Comparison of ENCODE assay signal across 8 cellular contexts in genomic region chr3:129486057-129487035, GRCh38. TPM values are rescaled to one million over a fixed set of nuclear protein-coding genes. Genes with fewer than 3 reads are reported as not detected.
A peak's percentile ranks its signal among the peaks of the same experiment; 100 is the strongest.
DNase-seq lines count a peak whose midpoint lies in the region; ATAC-seq and TF ChIP-seq lines count a peak whose summit lies in the region.

No MANE protein-coding gene starts in this region.

- ATAC-seq in HG02840 (IDR thresholded peaks at IDR 0.05; ENCODE audit: low FRiP score, unreplicated experiment) = no peak
- no peak for ATAC-seq in GM18868 (IDR thresholded peaks at IDR 0.05; ENCODE audit: unreplicated experiment)

- H3K4me1 ChIP-seq in SJSA1 (replicated peaks) = peaks cover 37% of the 10 kb centered on the region

- H3K4me3 ChIP-seq in GM12865 (ENCODE audit: low read depth, low read length) (no peak overlapping the region), SJSA1 (no peak overlapping the region), foreskin fibroblast (ENCODE audit: low read depth in 1 of 2, low read length in 2 of 2) (peak overlapping the region in 1 of 2 donors; percentile 38), skin epidermis (no peak overlapping the region), lower leg skin (ENCODE audit: low read depth, poor library complexity, severe bottlenecking) (no peak overlapping the region)

- no peaks in the 10 kb centered on the region for H3K27me3 ChIP-seq in SJSA1 (replicated peaks)

- TF ChIP-seq POLR2A in lower leg skin (IDR thresholded peaks at IDR 0.05) = no peak

- 71 to 75% methylated on average over 6 of the region's 6 CpGs for WGBS in lower leg skin, 2 donors

- peaks cover 6% of the 10 kb centered on the region; the same call in 1 of the 2 replicates for H3K36me3 ChIP-seq in SJSA1

- intact Hi-C loops in lower leg skin (cut with DNase I; ENCODE audit: low total_unique reads) = loop anchor here (10.0 kb wide), 1 partner anchor 338 kb away; no protein-coding TSS in a partner anchor

- H3K27ac ChIP-seq in SJSA1 = peak overlapping the region; percentile 86
- H3K27ac ChIP-seq in skin epidermis = peak overlapping the region in 20 of 21 experiments; percentile 14 to 82 (median 66)

- H3K9me3 ChIP-seq in SJSA1 (replicated peaks) = no peaks in the 10 kb centered on the region

- TF ChIP-seq CTCF in GM12865 (IDR thresholded peaks at IDR 0.05; ENCODE audit: insufficient read depth, low read depth, low read length, missing control alignments) (no peak), foreskin fibroblast (IDR thresholded peaks at IDR 0.05; ENCODE audit: low read depth, low read length) (no peak), lower leg skin (IDR thresholded peaks at IDR 0.05) (no peak)

- DNase-seq in GM12865 (ENCODE audit: low read depth) = peak; percentile 59
- no peak for DNase-seq in SJSA1 (ENCODE audit: low read depth in 1 of 2, low spot score in 2 of 2)
- DNase-seq in foreskin fibroblast = peak; percentile 75 to 80
- DNase-seq in pons (ENCODE audit: low spot score) = no peak
- DNase-seq in lower leg skin (ENCODE audit: low spot score in 2 of 2) = no peak

RNA-seq across cellular contexts. Expression of gene RHO, which starts 42.1 kb away (rescaled TPM):
- not detected in 2 replicates for total RNA-seq in SJSA1 (2014; rRNA removed; shearing (Covaris generic))
- total RNA-seq in lower leg skin = not detected

RNA-seq across cellular contexts. Expression of gene IFT122, which starts 46.3 kb away (rescaled TPM):
- 13.3 and 14.4 TPM in 2 replicates for total RNA-seq in SJSA1 (2014; rRNA removed; shearing (Covaris generic))
- 10 to 100 TPM; 10.1 to 31.1 (median 22.5) TPM for total RNA-seq in lower leg skin

RNA-seq across cellular contexts. Expression of gene MBD4, which starts 46.6 kb away (rescaled TPM):
- 15.2 and 23.6 TPM in 2 replicates for total RNA-seq in SJSA1 (2014; rRNA removed; shearing (Covaris generic))
- total RNA-seq in lower leg skin = 10 to 100 TPM; 14.5 to 36.9 (median 18.4) TPM

RNA-seq across cellular contexts. Expression of gene H1-8, which starts 56.6 kb away (rescaled TPM):
- not detected in 2 replicates for total RNA-seq in SJSA1 (2014; rRNA removed; shearing (Covaris generic))
- not detected for total RNA-seq in lower leg skin

RNA-seq across cellular contexts. Expression of gene EFCAB12, which starts 57.9 kb away (rescaled TPM):
- 0.03 TPM in 1 of 2 replicates, not detected in the other for total RNA-seq in SJSA1 (2014; rRNA removed; shearing (Covaris generic))
- total RNA-seq in lower leg skin = not detected

Comparison
In these comparisons a context has a peak if more than half of its experiments do, and no peak if none do; other contexts are left out.
1. DNase-seq: peak in GM12865 (single experiment) and foreskin fibroblast (2 of 2); none in SJSA1 (0 of 2), pons (single experiment) and lower leg skin (0 of 2).